8 cellular contexts compared by ENCODE assay signal in the genomic region with DNA sequence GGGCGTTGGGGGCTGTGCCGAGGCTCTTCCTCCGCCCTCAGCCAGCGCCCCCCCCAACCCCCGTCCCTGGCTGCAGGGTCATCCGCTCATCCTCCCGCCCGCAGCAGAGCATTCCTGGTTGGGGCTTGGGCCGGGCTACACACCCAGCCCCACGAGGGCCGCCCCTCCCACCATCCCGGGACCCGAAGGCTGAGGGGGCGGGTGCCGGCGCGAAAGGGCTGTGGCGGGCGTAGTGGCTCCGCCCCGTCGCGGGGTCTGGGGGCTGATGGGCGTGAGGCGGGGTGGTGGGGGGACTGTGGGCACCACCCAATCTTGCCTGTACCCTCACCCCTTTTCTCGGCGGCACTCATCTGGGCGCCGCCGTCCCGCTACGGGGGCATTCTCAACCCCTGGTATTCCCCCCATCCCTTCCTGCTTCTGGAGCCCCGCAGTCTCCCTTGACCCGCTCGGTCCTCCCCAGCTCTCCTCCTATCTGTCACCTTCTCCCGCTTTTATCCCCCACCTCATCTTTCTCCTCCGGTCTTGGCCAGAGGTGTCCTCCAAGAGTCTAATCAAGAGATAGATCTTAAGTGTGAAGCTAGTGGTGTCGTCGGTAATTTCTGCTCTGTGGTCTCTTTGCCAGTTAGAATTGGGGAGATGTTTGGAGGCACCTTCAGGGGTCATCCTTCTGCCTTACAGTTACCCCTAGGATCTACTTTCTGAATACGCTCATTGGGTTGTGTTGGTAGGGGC. TPM values are rescaled to one million over a fixed set of nuclear protein-coding genes. Genes with fewer than 3 reads are reported as not detected.
A peak's percentile ranks its signal among the peaks of the same experiment; 100 is the strongest.
DNase-seq lines count a peak whose midpoint lies in the region; ATAC-seq and TF ChIP-seq lines count a peak whose summit lies in the region.

No MANE protein-coding gene starts in this region.

- H3K4me3 ChIP-seq in astrocyte of the cerebellum (ENCODE audit: low read depth, low read length) (peak overlapping the region; percentile 78), iPS-18a (ENCODE audit: low read length) (peak overlapping the region; percentile 80), skeletal muscle satellite cell (ENCODE audit: low read length) (peak overlapping the region; percentile 87)

- DNase-seq in AG20443 (ENCODE audit: low spot score) (peak; percentile 81), NOMO-1 treated with DMSO at 0.1 percent for 48 hours (lab: John Stamatoyannopoulos, UW; ENCODE audit: unreplicated experiment) (peak; percentile 44), astrocyte of the cerebellum (ENCODE audit: low read depth) (no peak), NCI-H128 (lab: John Stamatoyannopoulos, UW; ENCODE audit: unreplicated experiment) (no peak)

- peak; percentile 14 for TF ChIP-seq CTCF in astrocyte of the cerebellum (IDR thresholded peaks at IDR 0.05; ENCODE audit: low read depth, low read length, missing control alignments)

- H3K27ac ChIP-seq in iPS-18a (ENCODE audit: low read length) = no peak overlapping the region

- H3K27me3 ChIP-seq in iPS-18a (ENCODE audit: control insufficient read depth, insufficient read depth, low read length) = no peaks in the 10 kb centered on the region
- H3K27me3 ChIP-seq in skeletal muscle satellite cell (ENCODE audit: control insufficient read depth, insufficient read depth, low read length) = no peaks in the 10 kb centered on the region

- H3K4me1 ChIP-seq in iPS-18a (ENCODE audit: control insufficient read depth, low read depth, low read length) (peaks cover 7% of the 10 kb centered on the region), skeletal muscle satellite cell (ENCODE audit: control insufficient read depth, insufficient read depth, low read length) (peaks cover 35% of the 10 kb centered on the region)

- H3K9ac ChIP-seq in iPS-18a (ENCODE audit: low read length) (peak overlapping the region; percentile 57), skeletal muscle satellite cell (ENCODE audit: low read depth, low read length) (peak overlapping the region; percentile 98)

- in situ Hi-C loops in astrocyte of the cerebellum (cut with HindIII; ENCODE audit: low sequenced_read_pairs) = no loop called here

- H3K9me3 ChIP-seq in iPS-18a (ENCODE audit: control insufficient read depth, low read depth, low read length) (no peaks in the 10 kb centered on the region), skeletal muscle satellite cell (replicated peaks; ENCODE audit: low read length) (no peaks in the 10 kb centered on the region)

- peak; percentile 16 for ATAC-seq in GM18517 (IDR thresholded peaks at IDR 0.05; ENCODE audit: unreplicated experiment)
- ATAC-seq in HG02973 (IDR thresholded peaks at IDR 0.05; ENCODE audit: unreplicated experiment) = peak; percentile 30

- H3K4me2 ChIP-seq in skeletal muscle satellite cell (ENCODE audit: low read length) = peak overlapping the region; percentile 84

- H3K36me3 ChIP-seq in iPS-18a (ENCODE audit: control insufficient read depth, low read depth, low read length) (no peaks in the 10 kb centered on the region), skeletal muscle satellite cell (ENCODE audit: insufficient read depth, low read length) (no peaks in the 10 kb centered on the region)

RNA-seq across cellular contexts. Expression of a gene that starts 1.6 kb away (rescaled TPM):
- total RNA-seq in skeletal muscle satellite cell (2012; rRNA removed) = 20.3 and 20.8 TPM in 2 replicates

Comparison
In these comparisons a context has a peak if more than half of its experiments do, and no peak if none do; other contexts are left out.
1. DNase-seq: peak in AG20443 (single experiment) and NOMO-1 treated with DMSO at 0.1 percent for 48 hours (single experiment); none in astrocyte of the cerebellum (single experiment) and NCI-H128 (single experiment).
2. Peak in every context shown above with its lines, with median percentiles within 50 percentile points of each other: H3K4me3 ChIP-seq.